8 cellular contexts compared by ENCODE assay signal in genomic region chr4:22515888-22516541, GRCh38. TPM values are rescaled to one million over a fixed set of nuclear protein-coding genes. Genes with fewer than 3 reads are reported as not detected.
DNase-seq lines count a peak whose midpoint lies in the region; ATAC-seq and TF ChIP-seq lines count a peak whose summit lies in the region.

A gene with protein sequence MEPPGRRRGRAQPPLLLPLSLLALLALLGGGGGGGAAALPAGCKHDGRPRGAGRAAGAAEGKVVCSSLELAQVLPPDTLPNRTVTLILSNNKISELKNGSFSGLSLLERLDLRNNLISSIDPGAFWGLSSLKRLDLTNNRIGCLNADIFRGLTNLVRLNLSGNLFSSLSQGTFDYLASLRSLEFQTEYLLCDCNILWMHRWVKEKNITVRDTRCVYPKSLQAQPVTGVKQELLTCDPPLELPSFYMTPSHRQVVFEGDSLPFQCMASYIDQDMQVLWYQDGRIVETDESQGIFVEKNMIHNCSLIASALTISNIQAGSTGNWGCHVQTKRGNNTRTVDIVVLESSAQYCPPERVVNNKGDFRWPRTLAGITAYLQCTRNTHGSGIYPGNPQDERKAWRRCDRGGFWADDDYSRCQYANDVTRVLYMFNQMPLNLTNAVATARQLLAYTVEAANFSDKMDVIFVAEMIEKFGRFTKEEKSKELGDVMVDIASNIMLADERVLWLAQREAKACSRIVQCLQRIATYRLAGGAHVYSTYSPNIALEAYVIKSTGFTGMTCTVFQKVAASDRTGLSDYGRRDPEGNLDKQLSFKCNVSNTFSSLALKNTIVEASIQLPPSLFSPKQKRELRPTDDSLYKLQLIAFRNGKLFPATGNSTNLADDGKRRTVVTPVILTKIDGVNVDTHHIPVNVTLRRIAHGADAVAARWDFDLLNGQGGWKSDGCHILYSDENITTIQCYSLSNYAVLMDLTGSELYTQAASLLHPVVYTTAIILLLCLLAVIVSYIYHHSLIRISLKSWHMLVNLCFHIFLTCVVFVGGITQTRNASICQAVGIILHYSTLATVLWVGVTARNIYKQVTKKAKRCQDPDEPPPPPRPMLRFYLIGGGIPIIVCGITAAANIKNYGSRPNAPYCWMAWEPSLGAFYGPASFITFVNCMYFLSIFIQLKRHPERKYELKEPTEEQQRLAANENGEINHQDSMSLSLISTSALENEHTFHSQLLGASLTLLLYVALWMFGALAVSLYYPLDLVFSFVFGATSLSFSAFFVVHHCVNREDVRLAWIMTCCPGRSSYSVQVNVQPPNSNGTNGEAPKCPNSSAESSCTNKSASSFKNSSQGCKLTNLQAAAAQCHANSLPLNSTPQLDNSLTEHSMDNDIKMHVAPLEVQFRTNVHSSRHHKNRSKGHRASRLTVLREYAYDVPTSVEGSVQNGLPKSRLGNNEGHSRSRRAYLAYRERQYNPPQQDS (N-terminal part only) (minus strand): TSS chr4:22516066. CDS start chr4:22515784, 282 bp downstream.

- no peaks in the 10 kb centered on the region for H4K20me1 ChIP-seq in MM.1S (ENCODE audit: insufficient read depth, low read length)

- peak within 1 kb of the TSS; percentile 44; the same call in 1 of the 2 replicates for H3K9ac ChIP-seq in MM.1S (ENCODE audit: low read length)

- H3K9me3 ChIP-seq in MM.1S (replicated peaks; ENCODE audit: insufficient read depth, low read length) (no peaks in the 10 kb centered on the region), left lung (no peaks in the 10 kb centered on the region)

- H2AFZ ChIP-seq in MM.1S (ENCODE audit: low read length) = peak within 1 kb of the TSS; percentile 98

- H3K27ac ChIP-seq in MM.1S (ENCODE audit: low read length) = peak within 1 kb of the TSS; percentile 45; the same call in 1 of the 2 replicates
- peak within 1 kb of the TSS in 49 of 59 donors; percentile 3 to 91 (median 68) for H3K27ac ChIP-seq in dorsolateral prefrontal cortex
- peak within 1 kb of the TSS; percentile 69 to 81 for H3K27ac ChIP-seq in left lung

- peak within 1 kb of the TSS; percentile 87 for H3K4me2 ChIP-seq in MM.1S (ENCODE audit: low read depth, low read length)

- no peaks in the 10 kb centered on the region for H3K27me3 ChIP-seq in MM.1S (replicated peaks; ENCODE audit: insufficient read depth, low read length)
- H3K27me3 ChIP-seq in dorsolateral prefrontal cortex = peaks cover 0 to 3% (median 0%) of the 10 kb centered on the region in 45 donors
- peaks cover 0 to 30% of the 10 kb centered on the region in 2 donors for H3K27me3 ChIP-seq in left lung

- no peaks in the 10 kb centered on the region for H3K9me2 ChIP-seq in MM.1S (replicated peaks; ENCODE audit: insufficient read depth, low read length)

- intact Hi-C loops in dorsolateral prefrontal cortex (cut with DNase I) = no loop called here
- intact Hi-C loops in left lung (cut with DNase I) = no loop called here

- DNase-seq in AG08396 (ENCODE audit: low spot score) = peak; percentile 89
- DNase-seq in MM.1S = peak; percentile 57
- peak; percentile 50 for DNase-seq in UCSD-AML1 (lab: John Stamatoyannopoulos, UW; ENCODE audit: unreplicated experiment)
- peak in 7 of 10 donors; percentile 12 to 62 (median 54) for DNase-seq in dorsolateral prefrontal cortex
- DNase-seq in left lung = peak; percentile 71 to 91
- DNase-seq in stimulated activated CD4-positive, alpha-beta T cell treated with anti-CD3 and anti-CD28 coated beads, Interleukin-2, amount 100 ng/mL, for 24 hours = peak; percentile 18 to 69

- peak within 1 kb of the TSS; percentile 89 for H3K4me3 ChIP-seq in MM.1S (ENCODE audit: low read length)
- peak within 1 kb of the TSS; percentile 38 to 76 (median 62) for H3K4me3 ChIP-seq in dorsolateral prefrontal cortex
- H3K4me3 ChIP-seq in left lung = peak within 1 kb of the TSS; percentile 46 to 54

- TF ChIP-seq CTCF in MM.1S (IDR thresholded peaks at IDR 0.05; ENCODE audit: low read length) (no peak), dorsolateral prefrontal cortex (IDR thresholded peaks at IDR 0.05 in 54 of 56, conservative IDR thresholded peaks at IDR 0.05 in 2 of 56; ENCODE audit: low read depth in 1 of 56, partially characterized antibody in 56 of 56) (no peak), left lung (IDR thresholded peaks at IDR 0.05) (no peak)

- peaks cover 36% of the 10 kb centered on the region for H3K79me2 ChIP-seq in MM.1S (ENCODE audit: low read length)

- 0 out of 2 replicates have a peak, but pooled peaks cover 3% of the 10 kb centered on the region for H3K4me1 ChIP-seq in MM.1S (ENCODE audit: low read length)
- peaks cover 4 to 13% of the 10 kb centered on the region in 2 donors for H3K4me1 ChIP-seq in left lung

- peaks cover 5% of the 10 kb centered on the region; the same call in 1 of the 2 replicates for H3F3A ChIP-seq in MM.1S (ENCODE audit: insufficient read depth, low read length)

- H3K36me3 ChIP-seq in MM.1S (replicated peaks; ENCODE audit: insufficient read depth, low read length) (no peaks in the 10 kb centered on the region), left lung (no peaks in the 10 kb centered on the region)

- ATAC-seq in GM19324 (IDR thresholded peaks at IDR 0.05; ENCODE audit: low FRiP score, unreplicated experiment) (peak; percentile 45), left lung (peak; percentile 90), GM18858 (IDR thresholded peaks at IDR 0.05; ENCODE audit: unreplicated experiment) (no peak)

RNA-seq across cellular contexts. Expression of the gene that starts here (rescaled TPM):
- total RNA-seq in dorsolateral prefrontal cortex = 10 to 100 TPM; 17.2 to 96.8 (median 33.7) TPM
- total RNA-seq in left lung = 10 to 100 TPM; 17.6 to 20.6 TPM
